Comparison of ENCODE assay signal across 9 cellular contexts in the genomic region with DNA sequence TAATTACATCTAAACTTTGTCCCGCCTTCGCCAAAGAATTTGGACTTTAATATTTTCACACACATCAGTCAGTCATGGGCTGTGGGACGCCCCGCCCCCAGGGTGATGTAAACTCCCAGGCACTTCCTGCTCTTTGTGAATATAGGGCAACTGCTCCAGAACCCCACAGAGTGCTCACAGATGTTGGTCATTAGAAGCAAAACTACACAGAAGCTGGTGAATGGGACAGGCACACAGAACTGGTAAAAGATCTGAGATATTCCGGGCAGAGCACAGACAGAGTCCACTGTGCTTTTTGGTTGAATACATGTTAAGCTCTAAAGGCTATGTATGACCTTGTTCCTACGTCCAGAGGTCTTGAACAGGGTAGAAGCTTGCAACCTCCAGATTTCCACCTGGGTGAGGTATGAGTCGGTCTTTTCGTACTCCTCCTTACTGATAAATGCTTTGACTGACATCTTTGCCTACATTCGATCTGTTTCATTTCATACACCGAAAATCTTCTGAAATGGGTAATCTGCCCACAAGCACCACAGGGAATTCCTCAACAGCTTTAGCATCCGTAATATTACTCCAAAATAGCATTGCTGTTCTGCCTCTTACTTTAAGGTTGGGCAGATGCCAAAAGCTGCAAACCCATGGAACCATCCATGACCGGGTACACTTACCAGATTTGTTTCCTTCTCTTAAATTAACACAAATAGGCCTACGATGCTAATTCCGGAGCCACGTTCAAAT.
DNase-seq lines count a peak whose midpoint lies in the region; ATAC-seq and TF ChIP-seq lines count a peak whose summit lies in the region.
"Had no signal": no experiment of that assay in that cellular context is flagged by ENCODE, and none has a peak within 500 bp of the region (broad histone marks: within the 10 kb centered on the region; RNA-seq: fewer than 3 reads in every experiment).

No MANE protein-coding gene starts in this region.

- H3K36me3 ChIP-seq in MM.1S (replicated peaks; ENCODE audit: insufficient read depth, low read length) (no peaks in the 10 kb centered on the region), left lung (no peaks in the 10 kb centered on the region), uterus (no peaks in the 10 kb centered on the region)
- H3K36me3 ChIP-seq: neutrophil had no signal

- TF ChIP-seq CTCF in MM.1S (IDR thresholded peaks at IDR 0.05; ENCODE audit: low read length) (no peak), choroid plexus epithelial cell (conservative IDR thresholded peaks at IDR 0.05; ENCODE audit: low read depth, low read length) (no peak), left lung (IDR thresholded peaks at IDR 0.05) (no peak), uterus (IDR thresholded peaks at IDR 0.05) (no peak)

- no peaks in the 10 kb centered on the region for H3K4me1 Mint-ChIP-seq in T-helper 2 cell treated with Interferon-gamma antibody and Interleukin-4, amounts not matched to agents 5 μg/mL and 100 μg/mL, for 36 hours (ENCODE audit: low read depth)

- H3K36me3 Mint-ChIP-seq in T-helper 2 cell treated with Interferon-gamma antibody and Interleukin-4, amounts not matched to agents 5 μg/mL and 100 μg/mL, for 36 hours (ENCODE audit: low read depth): no peaks in the 10 kb centered on the region

- H3K27me3 ChIP-seq in MM.1S (replicated peaks; ENCODE audit: insufficient read depth, low read length) (no peaks in the 10 kb centered on the region), left lung (no peaks in the 10 kb centered on the region), uterus (no peaks in the 10 kb centered on the region)
- H3K27me3 ChIP-seq: neutrophil had no signal

- H2AFZ ChIP-seq in MM.1S (ENCODE audit: low read length): no peak overlapping the region

- 0 out of 2 replicates have a peak overlapping the region, but pooled peaks have one; percentile 49 for H3K4me2 ChIP-seq in MM.1S (ENCODE audit: low read depth, low read length)

- H3K4me3 ChIP-seq in MM.1S (ENCODE audit: low read length): no peak overlapping the region
- H3K4me3 ChIP-seq in choroid plexus epithelial cell (ENCODE audit: low read depth, low read length): no peak overlapping the region
- no peak overlapping the region for H3K4me3 ChIP-seq in left lung
- H3K4me3 ChIP-seq in uterus: no peak overlapping the region

- peak; percentile 22 for ATAC-seq in left lung

- no peaks in the 10 kb centered on the region for H4K20me1 ChIP-seq in MM.1S (ENCODE audit: insufficient read depth, low read length)

- H3K9ac ChIP-seq in MM.1S (ENCODE audit: low read length): 0 out of 2 replicates have a peak overlapping the region, but pooled peaks have one; percentile 13

- H3K27ac ChIP-seq in MM.1S (ENCODE audit: low read length) (no peak overlapping the region), left lung (no peak overlapping the region), uterus (peak overlapping the region; percentile 45 to 74)
- H3K27ac ChIP-seq: neutrophil had no signal

- no peak for TF ChIP-seq POLR2A in uterus (IDR thresholded peaks at IDR 0.05)

- H3K9me3 ChIP-seq in MM.1S (replicated peaks; ENCODE audit: insufficient read depth, low read length): no peaks in the 10 kb centered on the region
- no peaks in the 10 kb centered on the region for H3K9me3 ChIP-seq in left lung
- H3K9me3 ChIP-seq in uterus: no peaks in the 10 kb centered on the region
- H3K9me3 ChIP-seq: neutrophil had no signal

- H3K9me3 Mint-ChIP-seq in T-helper 2 cell treated with Interferon-gamma antibody and Interleukin-4, amounts not matched to agents 5 μg/mL and 100 μg/mL, for 36 hours: no peaks in the 10 kb centered on the region

- no peak overlapping the region for H3K4me3 Mint-ChIP-seq in T-helper 2 cell treated with Interferon-gamma antibody and Interleukin-4, amounts not matched to agents 5 μg/mL and 100 μg/mL, for 36 hours

- no peak overlapping the region for H3K27ac Mint-ChIP-seq in T-helper 2 cell treated with Interferon-gamma antibody and Interleukin-4, amounts not matched to agents 5 μg/mL and 100 μg/mL, for 36 hours

- intact Hi-C loops in left lung (cut with DNase I): no loop called here
- intact Hi-C loops in uterus (cut with DNase I; ENCODE audit: low total_unique reads): no loop called here

- H3K79me2 ChIP-seq in MM.1S (ENCODE audit: low read length): no peaks in the 10 kb centered on the region

- H3K27me3 Mint-ChIP-seq in T-helper 2 cell treated with Interferon-gamma antibody and Interleukin-4, amounts not matched to agents 5 μg/mL and 100 μg/mL, for 36 hours (ENCODE audit: low read depth): no peaks in the 10 kb centered on the region

- no peaks in the 10 kb centered on the region for H3F3A ChIP-seq in MM.1S (ENCODE audit: insufficient read depth, low read length)

- DNase-seq in MM.1S (peak; percentile 46), choroid plexus epithelial cell (ENCODE audit: low read depth) (peak; percentile 88), left lung (no peak), uterus (no peak), hypothalamus (lab: John Stamatoyannopoulos, UW) (no peak), hepatic stellate cell (ENCODE audit: low spot score) (no peak)
- DNase-seq in T-helper 2 cell treated with Interferon-gamma antibody and Interleukin-4, amounts not matched to agents 5 μg/mL and 100 μg/mL, for 36 hours (ENCODE audit: low spot score): no peak
- DNase-seq: activated effector memory CD4-positive, alpha-beta T cell treated with anti-CD3 and anti-CD28 coated beads, Interleukin-2, amount 50 U/mL, for 16 hours had no signal

- H3K4me1 ChIP-seq in MM.1S (ENCODE audit: low read length) (peaks cover 44% of the 10 kb centered on the region), left lung (no peaks in the 10 kb centered on the region), uterus (no peaks in the 10 kb centered on the region)

- H3K9me2 ChIP-seq in MM.1S (replicated peaks; ENCODE audit: insufficient read depth, low read length): no peaks in the 10 kb centered on the region

Comparison
In these comparisons a context has a peak if more than half of its experiments do, and no peak if none do; other contexts are left out.
1. DNase-seq: peak in MM.1S (single experiment) and choroid plexus epithelial cell (single experiment); none in left lung (0 of 2), uterus (0 of 2), hypothalamus (0 of 51), hepatic stellate cell (single experiment) and T-helper 2 cell treated with Interferon-gamma antibody and Interleukin-4, amounts not matched to agents 5 μg/mL and 100 μg/mL, for 36 hours (single experiment).
2. H3K27ac ChIP-seq: peak in uterus (2 of 2); none in MM.1S (single experiment) and left lung (0 of 2).